29 cellular contexts compared by ENCODE assay signal in genomic region chr12:10697872-10698271, GRCh38. TPM values are rescaled to one million over a fixed set of nuclear protein-coding genes. Genes with fewer than 3 reads are reported as not detected.
"Had no signal": no experiment of that assay in that cellular context is flagged by ENCODE, and none has a peak within 500 bp of the region (broad histone marks: within the 10 kb centered on the region; RNA-seq: fewer than 3 reads in every experiment).

No MANE protein-coding gene starts in this region.

- H3K4me1 ChIP-seq: pancreas, prostate gland, right lobe of liver, sigmoid colon, testis, tibial artery, transverse colon, upper lobe of right lung, uterus had no signal

- H3K9me3 Mint-ChIP-seq: natural killer cell treated with Interleukin-12 subunit alpha and Interleukin-12 subunit beta and Interleukin-15 and Interleukin-18, amount 100 ng/mL, for 72 hours; nephron progenitor cell; neural crest cell; stimulated activated effector memory CD8-positive, alpha-beta T cell treated with anti-CD3 and anti-CD28 coated beads, Interleukin-12 subunit alpha, Interleukin-12 subunit beta, amount 100 ng/mL, for 72 hours; stimulated activated naive CD8-positive, alpha-beta T cell treated with anti-CD3 and anti-CD28 coated beads, Interleukin-15, amount 100 ng/mL, for 72 hours; type B pancreatic cell had no signal

- DNase-seq: naive thymus-derived CD8-positive, alpha-beta T cell; nephron progenitor cell; nucleus accumbens; pancreas; right cardiac atrium; right lobe of liver; sigmoid colon; small intestine; stimulated activated CD4-positive, alpha-beta T cell treated with anti-CD3 and anti-CD28 coated beads, Interleukin-15, amount 100 ng/mL, for 24 hours; stimulated activated CD4-positive, alpha-beta T cell treated with anti-CD3 and anti-CD28 coated beads, Interleukin-2, amount 100 ng/mL, for 24 hours; stimulated activated CD4-positive, alpha-beta T cell treated with anti-CD3 and anti-CD28 coated beads, Interleukin-2, amount 100 ng/mL, for 48 hours; stimulated activated CD4-positive, alpha-beta T cell treated with anti-CD3 and anti-CD28 coated beads, Interleukin-4, amount 100 ng/mL, for 24 hours; stimulated activated naive CD4-positive, alpha-beta T cell; stimulated activated naive CD8-positive, alpha-beta T cell treated with anti-CD3 and anti-CD28 coated beads, Interleukin-15, amount 100 ng/mL, for 72 hours; stimulated activated naive CD8-positive, alpha-beta T cell treated with anti-CD3 and anti-CD28 coated beads, Interleukin-15, Interleukin-2, amounts not matched to agents 100 U/mL and 50 U/mL, for 24 hours; substantia nigra; testis; tibial artery; transverse colon; upper lobe of right lung; uterus had no signal

- H3K27me3 ChIP-seq: neutrophil, pancreas, right lobe of liver, sigmoid colon, suprapubic skin, testis, tibial artery, transverse colon, upper lobe of right lung, uterus had no signal

- H3K27me3 Mint-ChIP-seq: naive thymus-derived CD8-positive, alpha-beta T cell; stimulated activated naive CD8-positive, alpha-beta T cell treated with anti-CD3 and anti-CD28 coated beads, Interleukin-15, amount 100 ng/mL, for 72 hours; type B pancreatic cell had no signal

- H3K9me3 ChIP-seq: neutrophil, pancreas, prostate gland, right lobe of liver, sigmoid colon, suprapubic skin, testis, tibial artery, transverse colon, upper lobe of right lung, uterus had no signal

- FAIRE-seq: pancreas, small intestine had no signal

- H3K4me1 Mint-ChIP-seq: nephron progenitor cell, neural crest cell had no signal

- H3K36me3 ChIP-seq: neutrophil, uterus had no signal

- ATAC-seq: naive thymus-derived CD8-positive, alpha-beta T cell; natural killer cell treated with Interleukin-12 subunit alpha and Interleukin-12 subunit beta and Interleukin-15 and Interleukin-18, amount 100 ng/mL, for 72 hours; pancreas; right cardiac atrium; right lobe of liver; stimulated activated effector memory CD8-positive, alpha-beta T cell treated with anti-CD3 and anti-CD28 coated beads, Interleukin-12 subunit alpha, Interleukin-12 subunit beta, amount 100 ng/mL, for 72 hours; stimulated activated naive CD8-positive, alpha-beta T cell treated with anti-CD3 and anti-CD28 coated beads, Interleukin-15, amount 100 ng/mL, for 72 hours; stimulated activated naive CD8-positive, alpha-beta T cell treated with anti-CD3 and anti-CD28 coated beads, Interleukin-15, Interleukin-2, amounts not matched to agents 100 U/mL and 50 U/mL, for 24 hours; upper lobe of right lung had no signal

- H3K4me3 ChIP-seq: pancreas, prostate gland, right lobe of liver, sigmoid colon, suprapubic skin, testis, tibial artery, transverse colon, upper lobe of right lung, uterus had no signal

- H3K27ac ChIP-seq: neutrophil, pancreas, prostate gland, right lobe of liver, sigmoid colon, suprapubic skin, testis, tibial artery, transverse colon, upper lobe of right lung, uterus had no signal

- H3K4me3 Mint-ChIP-seq: naive thymus-derived CD8-positive, alpha-beta T cell; natural killer cell treated with Interleukin-12 subunit alpha and Interleukin-12 subunit beta and Interleukin-15 and Interleukin-18, amount 100 ng/mL, for 72 hours; nephron progenitor cell; neural crest cell; stimulated activated effector memory CD8-positive, alpha-beta T cell treated with anti-CD3 and anti-CD28 coated beads, Interleukin-12 subunit alpha, Interleukin-12 subunit beta, amount 100 ng/mL, for 72 hours; stimulated activated naive CD8-positive, alpha-beta T cell treated with anti-CD3 and anti-CD28 coated beads, Interleukin-15, amount 100 ng/mL, for 72 hours; type B pancreatic cell had no signal

- H3K27ac Mint-ChIP-seq: natural killer cell treated with Interleukin-12 subunit alpha and Interleukin-12 subunit beta and Interleukin-15 and Interleukin-18, amount 100 ng/mL, for 72 hours; nephron progenitor cell; stimulated activated effector memory CD8-positive, alpha-beta T cell treated with anti-CD3 and anti-CD28 coated beads, Interleukin-12 subunit alpha, Interleukin-12 subunit beta, amount 100 ng/mL, for 72 hours; stimulated activated naive CD8-positive, alpha-beta T cell treated with anti-CD3 and anti-CD28 coated beads, Interleukin-15, amount 100 ng/mL, for 72 hours; type B pancreatic cell had no signal

RNA-seq across cellular contexts. Expression of gene STYK1, which starts 24.0 kb away (rescaled TPM):
- total RNA-seq: neural crest cell, right lobe of liver, skeletal muscle tissue had no signal
